1 cellular context compared by ENCODE assay signal in the genomic region with DNA sequence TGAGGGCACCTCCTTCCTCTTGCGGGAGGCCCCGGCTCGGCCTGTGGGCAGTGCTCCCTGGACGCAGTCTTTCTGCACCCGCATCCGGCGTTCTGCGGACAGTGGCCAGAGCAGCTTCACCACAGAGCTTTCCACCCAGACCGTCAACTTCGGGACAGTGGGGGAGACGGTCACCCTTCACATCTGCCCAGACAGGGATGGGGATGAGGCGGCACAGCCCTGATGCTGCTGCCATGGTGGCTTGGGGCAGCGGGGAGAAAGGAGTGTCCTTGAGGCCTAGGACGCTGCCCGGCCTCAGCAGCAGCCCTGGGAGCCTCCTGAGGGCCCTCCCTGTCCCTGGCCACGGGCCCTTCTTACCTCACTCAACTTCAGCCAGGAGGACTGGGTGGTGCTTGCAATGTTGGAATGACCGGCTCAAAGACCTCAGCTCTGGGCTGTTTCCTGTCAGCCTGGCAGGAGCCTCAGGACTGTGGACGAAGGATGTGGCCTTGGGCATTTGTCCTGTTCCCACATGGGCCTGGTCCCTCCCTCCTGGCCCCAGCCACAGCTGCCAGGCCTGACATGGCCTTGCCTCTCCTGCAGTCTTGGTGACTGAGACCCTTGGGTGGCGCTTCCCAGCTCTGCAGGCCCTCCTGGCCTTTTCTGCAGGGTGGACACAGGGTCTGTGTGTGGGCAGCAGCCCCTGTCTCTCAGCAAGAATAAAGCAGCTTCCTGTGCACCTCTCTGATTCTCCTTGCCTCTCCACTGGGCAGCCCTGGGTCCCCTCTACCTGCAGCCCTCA.
TF ChIP-seq lines count a peak whose summit lies in the region.

No MANE protein-coding gene starts in this region.

TF ChIP-seq in IMR-90, 13 proteins besides CTCF, POLR2A, EP300 and RAD21:
- TF ChIP-seq RFX5 (IDR thresholded peaks at IDR 0.05; ENCODE audit: low read depth, low read length) (no peak), BHLHE40 (IDR thresholded peaks at IDR 0.05; ENCODE audit: low read depth, low read length) (no peak), RCOR1 (IDR thresholded peaks at IDR 0.05; ENCODE audit: insufficient replicate concordance, low read length) (no peak), SMC3 (IDR thresholded peaks at IDR 0.05; ENCODE audit: low read depth, low read length) (no peak), FOS (IDR thresholded peaks at IDR 0.05; ENCODE audit: low read depth, low read length) (no peak), MAZ (IDR thresholded peaks at IDR 0.05; ENCODE audit: borderline replicate concordance, low read depth, low read length) (no peak)
- TF ChIP-seq, protein P1, sequence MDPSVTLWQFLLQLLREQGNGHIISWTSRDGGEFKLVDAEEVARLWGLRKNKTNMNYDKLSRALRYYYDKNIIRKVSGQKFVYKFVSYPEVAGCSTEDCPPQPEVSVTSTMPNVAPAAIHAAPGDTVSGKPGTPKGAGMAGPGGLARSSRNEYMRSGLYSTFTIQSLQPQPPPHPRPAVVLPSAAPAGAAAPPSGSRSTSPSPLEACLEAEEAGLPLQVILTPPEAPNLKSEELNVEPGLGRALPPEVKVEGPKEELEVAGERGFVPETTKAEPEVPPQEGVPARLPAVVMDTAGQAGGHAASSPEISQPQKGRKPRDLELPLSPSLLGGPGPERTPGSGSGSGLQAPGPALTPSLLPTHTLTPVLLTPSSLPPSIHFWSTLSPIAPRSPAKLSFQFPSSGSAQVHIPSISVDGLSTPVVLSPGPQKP (IDR thresholded peaks at IDR 0.05; ENCODE audit: borderline replicate concordance, low read depth, low read length): no peak
